9 cellular contexts compared by ENCODE assay signal in the genomic region with DNA sequence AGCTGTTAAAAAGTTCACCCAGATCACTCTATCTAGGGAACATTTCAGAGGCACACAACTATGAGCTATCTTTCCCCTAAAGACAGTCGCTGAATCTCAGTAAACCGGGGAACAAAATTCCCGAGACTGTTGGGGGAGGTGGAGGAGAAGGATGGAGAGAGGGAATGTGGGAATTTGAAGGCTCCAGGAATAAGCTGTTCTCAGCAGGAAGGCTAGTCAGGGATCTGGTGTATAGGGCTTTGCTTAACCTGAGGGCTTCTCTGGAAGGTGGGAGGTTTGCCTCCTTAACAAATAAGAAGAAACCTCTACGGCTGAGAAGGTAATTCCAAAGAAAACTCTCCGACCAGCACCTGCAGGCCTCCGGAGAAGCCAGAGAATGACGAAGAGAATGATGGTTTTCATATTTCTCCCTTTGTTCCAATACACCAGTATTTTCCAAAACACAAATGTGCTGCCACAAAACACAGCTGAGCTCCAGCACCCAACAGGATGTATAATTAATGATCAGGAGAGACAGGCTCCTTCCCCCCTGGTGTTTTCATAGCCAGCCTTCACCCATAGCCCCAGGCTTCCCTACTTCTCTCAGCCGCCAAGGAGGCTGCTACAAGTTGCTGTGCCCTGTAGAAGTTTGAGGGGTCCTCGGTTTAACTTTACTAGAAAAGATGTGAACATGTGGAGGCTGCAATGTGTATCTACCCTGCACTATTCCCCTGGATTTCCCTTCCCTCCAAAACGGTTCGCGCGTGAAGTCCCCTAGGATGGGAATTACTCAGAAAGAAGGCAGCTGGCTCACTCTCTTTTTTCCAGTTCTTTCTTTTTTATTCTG. TPM values are rescaled to one million over a fixed set of nuclear protein-coding genes. Genes with fewer than 3 reads are reported as not detected.
DNase-seq lines count a peak whose midpoint lies in the region; ATAC-seq and TF ChIP-seq lines count a peak whose summit lies in the region.
"Had no signal": no experiment of that assay in that cellular context is flagged by ENCODE, and none has a peak within 500 bp of the region (broad histone marks: within the 10 kb centered on the region; RNA-seq: fewer than 3 reads in every experiment).

No MANE protein-coding gene starts in this region.

- no peaks in the 10 kb centered on the region for H3K36me3 ChIP-seq in HUES6 (ENCODE audit: control insufficient read depth, insufficient read depth, low read length)
- H3K36me3 ChIP-seq in kidney epithelial cell (ENCODE audit: control insufficient read depth, insufficient read depth, low read length), result no peaks in the 10 kb centered on the region
- H3K36me3 ChIP-seq in testis (ENCODE audit: low read depth, missing control alignments), result no peaks in the 10 kb centered on the region
- H3K36me3 ChIP-seq in SJCRH30, result no peaks in the 10 kb centered on the region

- H3K4me1 ChIP-seq in HUES6 (ENCODE audit: control insufficient read depth, insufficient read depth, low read length) (peaks cover 25% of the 10 kb centered on the region), testis (peaks cover 3% of the 10 kb centered on the region), SJCRH30 (no peaks in the 10 kb centered on the region)

- no peaks in the 10 kb centered on the region for H3K9me3 ChIP-seq in HUES6 (ENCODE audit: control insufficient read depth, insufficient read depth, low read depth, low read length)
- H3K9me3 ChIP-seq in testis, result no peaks in the 10 kb centered on the region
- no peaks in the 10 kb centered on the region for H3K9me3 ChIP-seq in SJCRH30 (replicated peaks)
- H3K9me3 ChIP-seq: body of pancreas had no signal

- intact Hi-C loops in testis (cut with DNase I; ENCODE audit: low total_unique reads), result loop anchor here (5.0 kb wide), 2 partner anchors 243 to 458 kb away; no protein-coding TSS in a partner anchor

- peaks cover 78% of the 10 kb centered on the region for H3K27me3 ChIP-seq in HUES6 (ENCODE audit: control insufficient read depth, insufficient read depth, low read length)
- no peaks in the 10 kb centered on the region for H3K27me3 ChIP-seq in kidney epithelial cell (ENCODE audit: control insufficient read depth, insufficient read depth, low read length)
- H3K27me3 ChIP-seq in testis, result no peaks in the 10 kb centered on the region
- peaks cover 7% of the 10 kb centered on the region; the same call in 1 of the 2 replicates for H3K27me3 ChIP-seq in SJCRH30

- TF ChIP-seq CTCF in astrocyte of the cerebellum (IDR thresholded peaks at IDR 0.05; ENCODE audit: low read depth, low read length, missing control alignments), result no peak
- no peak for TF ChIP-seq CTCF in kidney epithelial cell (IDR thresholded peaks at IDR 0.05; ENCODE audit: insufficient read depth, low read length, poor library complexity, severe bottlenecking)
- no peak for TF ChIP-seq CTCF in testis (IDR thresholded peaks at IDR 0.05)

- H3K4me3 ChIP-seq in HUES6 (ENCODE audit: low read depth, low read length) (peak overlapping the region; percentile 97), astrocyte of the cerebellum (ENCODE audit: low read depth, low read length) (peak overlapping the region; percentile 59), kidney epithelial cell (ENCODE audit: low read depth, low read length) (peak overlapping the region; percentile 88), testis (peak overlapping the region; percentile 36 to 61), SJCRH30 (no peak overlapping the region)
- H3K4me3 ChIP-seq: body of pancreas had no signal

- in situ Hi-C loops in astrocyte of the cerebellum (cut with HindIII; ENCODE audit: low sequenced_read_pairs), result loop anchor here (25.0 kb wide), 1 partner anchor 473 kb away; no protein-coding TSS in a partner anchor

- ATAC-seq in HG02678 (IDR thresholded peaks at IDR 0.05; ENCODE audit: unreplicated experiment) (no peak), HG03439 (IDR thresholded peaks at IDR 0.05; ENCODE audit: unreplicated experiment) (no peak)
- ATAC-seq: body of pancreas had no signal

- no peak overlapping the region for H3K9ac ChIP-seq in HUES6 (ENCODE audit: low read length)

- H3K27ac ChIP-seq in HUES6 (ENCODE audit: low read depth, low read length) (no peak overlapping the region), testis (no peak overlapping the region), SJCRH30 (no peak overlapping the region)
- H3K27ac ChIP-seq: body of pancreas had no signal

- TF ChIP-seq POLR2A in testis (IDR thresholded peaks at IDR 0.05), result no peak

- 37 to 43% methylated on average over 13 of the region's 13 CpGs for WGBS in testis, 2 donors

- DNase-seq in astrocyte of the cerebellum (ENCODE audit: low read depth) (no peak), kidney epithelial cell (ENCODE audit: low read depth) (no peak), testis (no peak), SJCRH30 (no peak)
- DNase-seq: activated CD4-positive, alpha-beta T cell treated with anti-CD3 and anti-CD28 coated beads, Interleukin-2, amount 10 ng/mL, durations not matched to agents 7 days and 5 days; body of pancreas had no signal

RNA-seq across cellular contexts. Expression of a gene that starts 2.0 kb away (rescaled TPM):
- total RNA-seq in kidney epithelial cell (18.9 and 23.6 TPM in 2 replicates), testis (10 to 100 TPM; 13.6 to 24.7 TPM)
- polyA plus RNA-seq in testis (ENCODE audit: insufficient read depth, low read depth, low replicate concordance), result 36.1 TPM
- total RNA-seq in SJCRH30 (2014; rRNA removed; shearing (Covaris generic)), result 0.33 and 0.69 TPM in 2 replicates
- total RNA-seq: activated CD4-positive, alpha-beta T cell treated with anti-CD3 and anti-CD28 coated beads, Interleukin-2, amount 10 ng/mL, durations not matched to agents 7 days and 5 days had no signal
